9 cellular contexts compared by ENCODE assay signal in genomic region chr20:38167851-38168760, GRCh38. TPM values are rescaled to one million over a fixed set of nuclear protein-coding genes. Genes with fewer than 3 reads are reported as not detected.
DNase-seq lines count a peak whose midpoint lies in the region; ATAC-seq, FAIRE-seq and TF ChIP-seq lines count a peak whose summit lies in the region.
"Had no signal": no experiment of that assay in that cellular context is flagged by ENCODE, and none has a peak within 500 bp of the region (broad histone marks: within the 10 kb centered on the region; RNA-seq: fewer than 3 reads in every experiment).

No MANE protein-coding gene starts in this region.

- TF ChIP-seq EP300 in K562 (IDR thresholded peaks at IDR 0.05; ENCODE audit: low read length): no peak

- TF ChIP-seq POLR2A in K562 (conservative IDR thresholded peaks at IDR 0.05) (no peak), GM12892 (IDR thresholded peaks at IDR 0.05; ENCODE audit: low read depth, low read length) (no peak)

- peak overlapping the region in 1 of 2 donors; percentile 74 for H3K27ac Mint-ChIP-seq in stimulated activated naive CD8-positive, alpha-beta T cell treated with anti-CD3 and anti-CD28 coated beads, Interleukin-15, amount 100 ng/mL, for 72 hours

- FAIRE-seq in K562 (lab: Jason Lieb, UNC) (peak; percentile 55), GM12892 (lab: Jason Lieb, UNC) (no peak)

- peaks cover 28 to 32% of the 10 kb centered on the region in 2 experiments; a peak in 4 of 5 replicates for H3K4me1 ChIP-seq in K562 (replicated peaks in 1 of 2; ENCODE audit: control insufficient read depth in 2 of 2, insufficient read depth in 2 of 2, low read length in 2 of 2)
- H3K4me1 ChIP-seq in liver (ENCODE audit: control insufficient read depth in 4 of 4, insufficient read depth in 4 of 4, low read length in 3 of 4): peaks cover 5 to 48% (median 31%) of the 10 kb centered on the region in 4 donors

- H3K36me3 ChIP-seq in K562 (ENCODE audit: control insufficient read depth, insufficient read depth, low read length) (no peaks in the 10 kb centered on the region), liver (ENCODE audit: control insufficient read depth in 4 of 4, insufficient read depth in 3 of 4, low read depth in 1 of 4, low read length in 3 of 4) (no peaks in the 10 kb centered on the region)

- peaks cover 20% of the 10 kb centered on the region for H3K79me2 ChIP-seq in K562 (ENCODE audit: control insufficient read depth, insufficient read depth, low read length)

- POLR2A ChIA-PET in K562 (lab: Yijun Ruan, JAX): no interaction called here

- no peaks in the 10 kb centered on the region for H3K9me1 ChIP-seq in K562 (ENCODE audit: control insufficient read depth, insufficient read depth, low read length)

- H3K27ac ChIP-seq in K562 (ENCODE audit: extremely low read depth, low read depth, low read length) (no peak overlapping the region), liver (ENCODE audit: low read depth in 1 of 2, low read length in 2 of 2) (peak overlapping the region; percentile 90 to 91)

- no peaks in the 10 kb centered on the region for H3K9me3 Mint-ChIP-seq in stimulated activated naive CD8-positive, alpha-beta T cell treated with anti-CD3 and anti-CD28 coated beads, Interleukin-15, amount 100 ng/mL, for 72 hours

- H3K4me1 Mint-ChIP-seq in stimulated activated naive CD8-positive, alpha-beta T cell treated with anti-CD3 and anti-CD28 coated beads, Interleukin-15, amount 100 ng/mL, for 72 hours: peaks cover 25% of the 10 kb centered on the region

- H4K20me1 ChIP-seq in K562 (replicated peaks; ENCODE audit: control insufficient read depth, insufficient read depth, low read length): no peaks in the 10 kb centered on the region

- CTCF ChIA-PET in K562 (lab: Yijun Ruan, JAX; ENCODE audit: low intra/inter-chr PET ratio): interaction anchor here (1.8 kb wide), 1 partner anchor 53 kb away, joined by 4 read pairs; no protein-coding TSS in a partner anchor

- WGBS in K562 (ENCODE audit: insufficient coverage, low coverage, missing lambda C conversion rate): 51% methylated on average over 6 of the region's 7 CpGs
- WGBS in liver: 22% methylated on average over 7 of the region's 7 CpGs

- H3K4me3 Mint-ChIP-seq in stimulated activated naive CD8-positive, alpha-beta T cell treated with anti-CD3 and anti-CD28 coated beads, Interleukin-15, amount 100 ng/mL, for 72 hours: no peak overlapping the region

- H2AFZ ChIP-seq in K562 (ENCODE audit: low read depth, low read length): no peak overlapping the region

- H3K4me3 ChIP-seq in K562 (no peak overlapping the region), liver (ENCODE audit: low read depth in 1 of 3, low read length in 3 of 3) (no peak overlapping the region)

- TF ChIP-seq CTCF in K562 (IDR thresholded peaks at IDR 0.05 in 2 of 3, conservative IDR thresholded peaks at IDR 0.05 in 1 of 3; ENCODE audit: insufficient read depth in 2 of 3, low read depth in 1 of 3, low read length in 3 of 3) (no peak), liver (IDR thresholded peaks at IDR 0.05; ENCODE audit: low read depth, low read length, missing input control) (no peak)

- intact Hi-C loops in K562 (cut with micrococcal nuclease): no loop called here

- in situ Hi-C loops in K562 (cut with MboI): loop anchor here (10.0 kb wide), 1 partner anchor 93 kb away; no protein-coding TSS in a partner anchor

- BruUV-seq in K562 (replicated peaks; lab: Mats Ljungman, UMichigan): no TSS peak

- H3K9ac ChIP-seq in K562 (ENCODE audit: insufficient read depth in 1 of 2, low read depth in 2 of 2, low read length in 2 of 2) (no peak overlapping the region), liver (ENCODE audit: low read depth in 1 of 2, low read length in 2 of 2) (peak overlapping the region in 1 of 2 donors; percentile 50)

- H3K9me3 ChIP-seq in K562 (replicated peaks; ENCODE audit: control insufficient read depth, insufficient read depth, low read depth, low read length) (no peaks in the 10 kb centered on the region), liver (ENCODE audit: control insufficient read depth in 4 of 4, low read length in 3 of 4) (no peaks in the 10 kb centered on the region)

- peaks cover 36% of the 10 kb centered on the region for H3K27me3 Mint-ChIP-seq in stimulated activated naive CD8-positive, alpha-beta T cell treated with anti-CD3 and anti-CD28 coated beads, Interleukin-15, amount 100 ng/mL, for 72 hours

- DNase-seq in stimulated activated naive CD8-positive, alpha-beta T cell treated with anti-CD3 and anti-CD28 coated beads, Interleukin-15, Interleukin-2, amounts not matched to agents 100 U/mL and 50 U/mL, for 24 hours: no peak
- DNase-seq in stimulated activated naive CD8-positive, alpha-beta T cell treated with anti-CD3 and anti-CD28 coated beads, Interleukin-15, amount 100 ng/mL, for 72 hours: no peak
- DNase-seq in K562 (ENCODE audit: extremely low read depth in 1 of 4, low spot score in 3 of 4) (no peak), DMS153 treated with DMSO at 0.1 percent for 48 hours (lab: John Stamatoyannopoulos, UW; ENCODE audit: unreplicated experiment) (no peak), GM12892 (ENCODE audit: insufficient read length) (no peak)
- no peak for DNase-seq in activated CD8-positive, alpha-beta memory T cell treated with anti-CD3 and anti-CD28 coated beads for 24 hours
- DNase-seq: DND-41 had no signal

- H3K4me2 ChIP-seq in K562 (ENCODE audit: insufficient read depth, low read length): no peak overlapping the region

- TF ChIP-seq RAD21 in K562 (CRISPR knock-in tag; conservative IDR thresholded peaks at IDR 0.05 in 1 of 2, IDR thresholded peaks at IDR 0.05 in 1 of 2) (no peak), liver (IDR thresholded peaks at IDR 0.05) (peak; percentile 44 to 53)

- ATAC-seq in stimulated activated naive CD8-positive, alpha-beta T cell treated with anti-CD3 and anti-CD28 coated beads, Interleukin-15, Interleukin-2, amounts not matched to agents 100 U/mL and 50 U/mL, for 24 hours: peak; percentile 80
- no peak for ATAC-seq in stimulated activated naive CD8-positive, alpha-beta T cell treated with anti-CD3 and anti-CD28 coated beads, Interleukin-15, amount 100 ng/mL, for 72 hours
- no peak for ATAC-seq in K562
- ATAC-seq in GM18519 (IDR thresholded peaks at IDR 0.05; ENCODE audit: low FRiP score, unreplicated experiment): no peak

- H3K27me3 ChIP-seq in K562 (ENCODE audit: control insufficient read depth in 2 of 2, insufficient read depth in 2 of 2, low read length in 2 of 2): no peaks in the 10 kb centered on the region
- no peaks in the 10 kb centered on the region for H3K27me3 ChIP-seq in liver (ENCODE audit: control insufficient read depth in 4 of 4, insufficient read depth in 4 of 4, low read length in 3 of 4)

TF ChIP-seq in K562, 482 proteins besides CTCF, POLR2A, EP300 and RAD21 (continues in another document):
- TF ChIP-seq JUND (IDR thresholded peaks at IDR 0.05; ENCODE audit: borderline replicate concordance, low read depth, low read length) (no peak), JUND (tag; IDR thresholded peaks at IDR 0.05; ENCODE audit: borderline replicate concordance, low read depth, low read length) (peak; percentile 30; the same call in 1 of the 3 replicates), ATF1 (CRISPR knock-in tag; IDR thresholded peaks at IDR 0.05) (no peak), ATF1 (tag; IDR thresholded peaks at IDR 0.05) (peak; percentile 40; the same call in 1 of the 2 replicates), ETV1 (tag; conservative IDR thresholded peaks at IDR 0.05; ENCODE audit: low read depth) (no peak)

TF ChIP-seq in liver, 16 proteins besides CTCF, POLR2A, EP300 and RAD21 (continues in another document):
- TF ChIP-seq, protein P1, sequence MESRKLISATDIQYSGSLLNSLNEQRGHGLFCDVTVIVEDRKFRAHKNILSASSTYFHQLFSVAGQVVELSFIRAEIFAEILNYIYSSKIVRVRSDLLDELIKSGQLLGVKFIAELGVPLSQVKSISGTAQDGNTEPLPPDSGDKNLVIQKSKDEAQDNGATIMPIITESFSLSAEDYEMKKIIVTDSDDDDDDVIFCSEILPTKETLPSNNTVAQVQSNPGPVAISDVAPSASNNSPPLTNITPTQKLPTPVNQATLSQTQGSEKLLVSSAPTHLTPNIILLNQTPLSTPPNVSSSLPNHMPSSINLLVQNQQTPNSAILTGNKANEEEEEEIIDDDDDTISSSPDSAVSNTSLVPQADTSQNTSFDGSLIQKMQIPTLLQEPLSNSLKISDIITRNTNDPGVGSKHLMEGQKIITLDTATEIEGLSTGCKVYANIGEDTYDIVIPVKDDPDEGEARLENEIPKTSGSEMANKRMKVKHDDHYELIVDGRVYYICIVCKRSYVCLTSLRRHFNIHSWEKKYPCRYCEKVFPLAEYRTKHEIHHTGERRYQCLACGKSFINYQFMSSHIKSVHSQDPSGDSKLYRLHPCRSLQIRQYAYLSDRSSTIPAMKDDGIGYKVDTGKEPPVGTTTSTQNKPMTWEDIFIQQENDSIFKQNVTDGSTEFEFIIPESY (IDR thresholded peaks at IDR 0.05): peak; percentile 91
- peak; percentile 96 for TF ChIP-seq SP1 (IDR thresholded peaks at IDR 0.05)
- peak; percentile 63 for TF ChIP-seq FOXA1 (IDR thresholded peaks at IDR 0.05)
- TF ChIP-seq, protein P2, sequence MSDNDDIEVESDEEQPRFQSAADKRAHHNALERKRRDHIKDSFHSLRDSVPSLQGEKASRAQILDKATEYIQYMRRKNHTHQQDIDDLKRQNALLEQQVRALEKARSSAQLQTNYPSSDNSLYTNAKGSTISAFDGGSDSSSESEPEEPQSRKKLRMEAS (IDR thresholded peaks at IDR 0.05): peak; percentile 100
- peak; percentile 30 for TF ChIP-seq HNF4G (IDR thresholded peaks at IDR 0.05)
- TF ChIP-seq RXRA (IDR thresholded peaks at IDR 0.05): peak; percentile 95 to 99
- peak; percentile 87 for TF ChIP-seq YY1 (IDR thresholded peaks at IDR 0.05)

RNA-seq across cellular contexts. Expression of gene TGM2, which starts 3.0 kb away (rescaled TPM):
- 34.9 and 72.8 TPM in 2 replicates for total RNA-seq in K562 (2011; cell fraction: chromatin; rRNA removed; ENCODE audit: low replicate concordance)
- 45.9 and 47.5 TPM in 2 replicates for total RNA-seq in K562 (2011; cell fraction: nucleolus; rRNA removed)
- 36.4 and 37.1 TPM in 2 replicates for total RNA-seq in K562 (2011; cell fraction: nucleoplasm; rRNA removed)
- total RNA-seq in K562 (2014; rRNA removed) (48.3 and 61.2 TPM in 2 replicates), K562 (2014; rRNA removed; fragmentation: Illumina TruSeq; extraction: Trizol) (17.4 and 22.0 TPM in 2 replicates), K562 (2015; rRNA removed; fragmentation: Illumina TruSeq; extraction: Trizol) (20.4 and 21.0 TPM in 2 replicates), K562 (2021) (78.5 and 82.3 TPM in 2 replicates), liver (100 to 1,000 TPM; 120 to 260 TPM)
- polyA plus RNA-seq in K562 (2011; rRNA removed) (35.3 and 37.6 TPM in 2 replicates), K562 (2014; fragmentation: Illumina TruSeq; extraction: Trizol) (55.1 and 56.7 TPM in 2 replicates), K562 (2014; fragmentation: Nextera tagmentation; extraction: Ambion mirVana) (1 to 10 TPM; 5.5 TPM), K562 (2014; rRNA removed) (43.9 and 48.0 TPM in 2 replicates), liver (100 to 1,000 TPM; 106 to 375 TPM)
- 31.6 and 76.0 TPM in 2 replicates for polyA plus RNA-seq in K562 (2011; cell fraction: cytosol; rRNA removed)
- polyA plus RNA-seq in K562 (2011; cell fraction: nucleus; rRNA removed): 26.4 and 54.7 TPM in 2 replicates
- 47.9 and 85.2 TPM in 2 replicates for polyA plus RNA-seq in K562 (2012)
- 21.4 and 54.6 TPM in 2 replicates for polyA minus RNA-seq in K562 (2011; rRNA and poly(A)+ RNA removed)
- polyA minus RNA-seq in K562 (2011; cell fraction: cytosol; rRNA and poly(A)+ RNA removed): 46.4 and 51.2 TPM in 2 replicates
- polyA minus RNA-seq in K562 (2011; cell fraction: nucleus; rRNA and poly(A)+ RNA removed): 18.8 and 21.4 TPM in 2 replicates
- polyA plus RNA-seq in GM12892 (2012; ENCODE audit: missing spikeins): 0.55 TPM
